Comparison of ENCODE assay signal across 1 cellular context in genomic region chr5:102781359-102781758, GRCh38.
TF ChIP-seq lines count a peak whose summit lies in the region.

No MANE protein-coding gene starts in this region.

TF ChIP-seq in HCT116, 20 proteins besides CTCF, POLR2A, EP300 and RAD21 (continued from another document):
- TF ChIP-seq SRF (IDR thresholded peaks at IDR 0.05; ENCODE audit: low read depth): no peak
TF ChIP-seq in HCT116: peak in this region for 0.
